In the genomic region with DNA sequence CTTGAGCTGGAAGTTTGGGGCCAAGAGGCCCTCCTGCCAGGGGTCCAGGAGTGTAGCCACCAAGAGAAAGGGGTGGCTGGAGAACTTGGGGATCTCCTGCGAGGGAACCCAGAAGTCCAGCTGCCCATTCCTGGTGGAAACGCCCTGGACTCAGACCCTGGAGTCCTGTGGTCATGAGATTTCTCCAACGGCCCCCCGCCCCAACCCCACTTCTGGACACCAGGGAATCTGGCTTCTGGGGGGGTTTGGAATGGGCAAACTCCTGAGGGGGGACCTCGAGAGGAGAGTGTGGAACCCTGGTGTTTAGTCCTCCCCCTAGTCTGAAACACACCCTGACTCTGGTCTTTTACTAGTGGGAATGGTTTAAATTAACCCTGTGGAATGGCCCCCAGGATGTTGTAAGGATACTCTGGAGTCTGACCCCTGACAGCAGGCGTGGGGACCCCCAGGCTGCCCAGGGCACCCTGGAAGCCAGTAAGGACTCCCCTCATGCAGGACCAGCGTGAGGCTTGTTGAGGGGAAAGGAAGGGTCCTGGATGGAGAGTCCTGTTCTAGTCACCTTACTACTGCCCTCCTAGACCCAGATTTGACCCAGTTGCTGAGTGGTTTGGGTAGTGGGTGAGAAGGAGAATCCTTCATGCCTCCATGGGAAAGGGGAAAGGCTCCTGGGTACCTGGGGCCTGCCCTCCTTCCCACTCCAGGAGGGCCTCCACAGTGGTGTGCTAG, we compare ENCODE assay signal across 9 cellular contexts. TPM values are rescaled to one million over a fixed set of nuclear protein-coding genes. Genes with fewer than 3 reads are reported as not detected.
DNase-seq lines count a peak whose midpoint lies in the region; ATAC-seq and TF ChIP-seq lines count a peak whose summit lies in the region.
"Had no signal": no experiment of that assay in that cellular context is flagged by ENCODE, and none has a peak within 500 bp of the region (broad histone marks: within the 10 kb centered on the region; RNA-seq: fewer than 3 reads in every experiment).

No MANE protein-coding gene starts in this region.

- H3K36me3 ChIP-seq in heart left ventricle (peaks cover 0 to 30% (median 25%) of the 10 kb centered on the region in 9 donors), mucosa of descending colon (ENCODE audit: low read depth) (no peaks in the 10 kb centered on the region), vagina (peaks cover 0 to 8% of the 10 kb centered on the region in 2 donors)

- H3K4me1 ChIP-seq in heart left ventricle: peaks cover 13 to 62% (median 46%) of the 10 kb centered on the region in 12 donors
- peaks cover 21% of the 10 kb centered on the region for H3K4me1 ChIP-seq in mucosa of descending colon (ENCODE audit: low read depth)
- peaks cover 42% of the 10 kb centered on the region for H3K4me1 ChIP-seq in vagina

- TF ChIP-seq CTCF in heart left ventricle (IDR thresholded peaks at IDR 0.05) (no peak), cardiac fibroblast (IDR thresholded peaks at IDR 0.05; ENCODE audit: low read depth, low read length) (no peak), mucosa of descending colon (IDR thresholded peaks at IDR 0.05) (no peak), vagina (IDR thresholded peaks at IDR 0.05) (no peak)

- H3K9me3 ChIP-seq in heart left ventricle (no peaks in the 10 kb centered on the region), mucosa of descending colon (no peaks in the 10 kb centered on the region), vagina (no peaks in the 10 kb centered on the region)

- H3K27me3 ChIP-seq in heart left ventricle: no peaks in the 10 kb centered on the region
- no peaks in the 10 kb centered on the region for H3K27me3 ChIP-seq in vagina

- H3K4me3 ChIP-seq in heart left ventricle (peak overlapping the region; percentile 47 to 98 (median 92)), cardiac fibroblast (replicated peaks in 1 of 2; ENCODE audit: low read depth in 2 of 2, low read length in 2 of 2) (peak overlapping the region; percentile 69 to 81), mucosa of descending colon (peak overlapping the region; percentile 48), vagina (peak overlapping the region; percentile 64 to 96)

- ATAC-seq in heart left ventricle: no peak
- ATAC-seq in left ventricle myocardium superior: no peak
- no peak for ATAC-seq in mucosa of descending colon

- WGBS in heart left ventricle, 4 donors: 5 to 8% (median 5%) methylated on average over 7 of the region's 7 CpGs

- intact Hi-C loops in heart left ventricle (cut with DNase I) (loop anchor here (1.0 to 10.0 kb wide), 16 partner anchors 35 to 277 kb away; partner anchors contain the start of genes C3orf62 (in 10 of the 10), USP4 (in 5 of the 10) and LAMB2 (in 2 of the 10)), left ventricle myocardium superior (cut with micrococcal nuclease) (loop anchor here (10.0 kb wide), 1 partner anchor 103 kb away; the partner anchor contains the start of gene C3orf62), mucosa of descending colon (cut with DNase I, micrococcal nuclease) (no loop called here), vagina (cut with DNase I) (loop anchor here (5.0 to 10.0 kb wide), 3 partner anchors 103 to 275 kb away; partner anchors contain the start of genes C3orf62 and USP4)

- TF ChIP-seq POLR2A in heart left ventricle (IDR thresholded peaks at IDR 0.05) (no peak), vagina (IDR thresholded peaks at IDR 0.05) (no peak)

- no peak for DNase-seq in heart left ventricle
- no peak for DNase-seq in left ventricle myocardium superior
- no peak for DNase-seq in cardiac fibroblast (ENCODE audit: low read depth in 2 of 2)
- no peak for DNase-seq in mucosa of descending colon
- DNase-seq in vagina (ENCODE audit: extremely low spot score in 2 of 2): no peak
- DNase-seq in COLO668 (lab: John Stamatoyannopoulos, UW; ENCODE audit: unreplicated experiment): no peak
- no peak for DNase-seq in effector CD4-positive, alpha-beta T cell
- DNase-seq in foreskin melanocyte: no peak
- DNase-seq: NCI-H1436 treated with DMSO at 0.1 percent for 48 hours had no signal

- peak overlapping the region; percentile 79 to 99 (median 96) for H3K27ac ChIP-seq in heart left ventricle
- peak overlapping the region; percentile 90 for H3K27ac ChIP-seq in vagina

RNA-seq across cellular contexts. Expression of gene KLHDC8B, which starts 0.5 kb away (rescaled TPM):
- total RNA-seq in heart left ventricle: 100 to 1,000 TPM in 7 of 9 donors, 10 to 100 TPM in 2; 96.9 to 138 (median 112) TPM
- polyA plus RNA-seq in heart left ventricle: 100 to 1,000 TPM in 1 of 2 donors, 10 to 100 TPM in 1; 66.3 to 134 TPM
- total RNA-seq in left ventricle myocardium superior: 95.1 TPM
- 10 to 100 TPM in 1 of 3 donors, 1 to 10 TPM in 2; 6.3 to 68.4 (median 6.3) TPM for total RNA-seq in mucosa of descending colon
- total RNA-seq in vagina: 43.7 TPM

RNA-seq across cellular contexts. Expression of gene CCDC71, which starts 5.8 kb away (rescaled TPM):
- 10 to 100 TPM in 7 of 9 donors, 1 to 10 TPM in 2; 9.7 to 24.0 (median 14.6) TPM for total RNA-seq in heart left ventricle
- polyA plus RNA-seq in heart left ventricle: 10 to 100 TPM in 1 of 2 donors, 1 to 10 TPM in 1; 9.8 to 17.7 TPM
- total RNA-seq in left ventricle myocardium superior: 10.2 TPM
- total RNA-seq in mucosa of descending colon: 10 to 100 TPM; 15.2 to 20.7 (median 19.9) TPM
- total RNA-seq in vagina: 30.4 TPM

RNA-seq across cellular contexts. Expression of gene LAMB2, which starts 39.1 kb away (rescaled TPM):
- total RNA-seq in heart left ventricle (1,000 to 10,000 TPM in 2 of 9 donors, 100 to 1,000 TPM in 7; 488 to 1,265 (median 769) TPM), left ventricle myocardium superior (798 TPM), mucosa of descending colon (100 to 1,000 TPM in 1 of 3 donors, 10 to 100 TPM in 2; 52.1 to 354 (median 82.0) TPM), vagina (526 TPM)
- 100 to 1,000 TPM; 290 to 836 TPM for polyA plus RNA-seq in heart left ventricle

RNA-seq across cellular contexts. Expression of gene USP19, which starts 51.3 kb away (rescaled TPM):
- total RNA-seq in heart left ventricle: 10 to 100 TPM; 47.9 to 90.3 (median 63.1) TPM
- polyA plus RNA-seq in heart left ventricle: 10 to 100 TPM; 19.2 to 34.7 TPM
- total RNA-seq in left ventricle myocardium superior: 64.6 TPM
- total RNA-seq in mucosa of descending colon: 10 to 100 TPM; 65.7 to 84.7 (median 82.6) TPM
- total RNA-seq in vagina: 59.9 TPM

Comparison
In these comparisons a context has a peak if more than half of its experiments do, and no peak if none do; other contexts are left out.
1. intact Hi-C loops: an anchor here in heart left ventricle (1.0 to 10.0 kb wide), left ventricle myocardium superior (10.0 kb wide) and vagina (5.0 to 10.0 kb wide); none called in mucosa of descending colon.